ENCODE assay signal across 1 cellular context in the genomic region with DNA sequence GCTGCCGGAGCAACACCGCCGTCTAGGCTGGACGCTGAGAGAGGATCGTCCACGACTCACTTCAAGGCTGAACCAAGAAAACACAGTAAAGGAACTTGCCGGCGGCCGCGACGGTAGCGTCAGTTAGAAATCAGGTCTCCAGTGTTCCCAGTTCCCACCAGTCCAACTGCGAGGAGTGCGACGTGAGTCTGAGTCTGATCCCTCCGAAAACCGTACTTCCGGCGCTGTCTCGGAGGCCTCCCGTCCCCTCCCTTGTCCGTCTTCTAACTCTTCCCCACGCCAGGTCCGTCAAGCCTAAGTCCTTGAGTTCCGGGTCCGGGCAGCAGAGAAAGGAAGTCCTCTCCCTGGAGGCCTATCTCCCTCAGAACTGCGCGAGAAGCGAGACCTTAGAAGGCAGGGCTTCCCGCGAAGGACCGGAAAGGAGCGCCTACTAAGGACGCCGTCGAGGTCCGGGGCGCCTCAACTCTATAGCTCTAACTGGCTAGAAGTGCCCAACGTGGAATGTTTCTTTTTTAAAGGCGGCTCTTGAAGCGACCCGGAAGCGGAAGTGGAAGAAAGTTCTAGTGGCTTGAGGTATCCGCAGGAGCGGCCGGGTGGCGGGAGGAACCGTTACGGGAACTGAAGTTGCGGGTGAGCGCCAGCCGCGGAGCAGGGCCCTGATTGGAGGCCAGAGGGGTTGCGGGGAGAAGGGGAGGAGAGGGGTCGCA.
TF ChIP-seq lines count a peak whose summit lies in the region.

A gene with protein sequence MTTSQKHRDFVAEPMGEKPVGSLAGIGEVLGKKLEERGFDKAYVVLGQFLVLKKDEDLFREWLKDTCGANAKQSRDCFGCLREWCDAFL (plus strand): TSS at position 563 of the 707 bp plus-strand sequence. CDS start 748 bp downstream, outside the sequence.
TSS of gene EIF1AD (minus strand) at position 217 of the 707 bp plus-strand sequence. CDS start 1,768 bp downstream, outside the sequence.

TF ChIP-seq in K562, 482 proteins besides CTCF, POLR2A, EP300 and RAD21 (continued from another document and continues in another):
- TF ChIP-seq CREB3L1 (IDR thresholded peaks at IDR 0.05; ENCODE audit: borderline replicate concordance, low read depth): peak; percentile 98
- TF ChIP-seq GATA2 (CRISPR knock-in tag; IDR thresholded peaks at IDR 0.05): no peak
- no peak for TF ChIP-seq ZNF766 (CRISPR knock-in tag; conservative IDR thresholded peaks at IDR 0.05)
- TF ChIP-seq, protein P1, sequence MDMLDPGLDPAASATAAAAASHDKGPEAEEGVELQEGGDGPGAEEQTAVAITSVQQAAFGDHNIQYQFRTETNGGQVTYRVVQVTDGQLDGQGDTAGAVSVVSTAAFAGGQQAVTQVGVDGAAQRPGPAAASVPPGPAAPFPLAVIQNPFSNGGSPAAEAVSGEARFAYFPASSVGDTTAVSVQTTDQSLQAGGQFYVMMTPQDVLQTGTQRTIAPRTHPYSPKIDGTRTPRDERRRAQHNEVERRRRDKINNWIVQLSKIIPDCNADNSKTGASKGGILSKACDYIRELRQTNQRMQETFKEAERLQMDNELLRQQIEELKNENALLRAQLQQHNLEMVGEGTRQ (CRISPR knock-in tag; IDR thresholded peaks at IDR 0.05): no peak
- TF ChIP-seq BRF1 (IDR thresholded peaks at IDR 0.05; ENCODE audit: borderline replicate concordance, extremely low read depth, insufficient read length): no peak
- 0 out of 2 replicates have a peak, but pooled peaks have one; percentile 58 for TF ChIP-seq JUN (IDR thresholded peaks at IDR 0.05; ENCODE audit: borderline replicate concordance, low read depth, low read length)
- no peak; the same call in 1 of the 2 replicates for TF ChIP-seq JUN (CRISPR knock-in tag; IDR thresholded peaks at IDR 0.05; ENCODE audit: borderline replicate concordance)
- TF ChIP-seq ZNF165 (CRISPR knock-in tag; IDR thresholded peaks at IDR 0.05; ENCODE audit: borderline replicate concordance): peak; percentile 35; the same call in 1 of the 2 replicates
- TF ChIP-seq ZNF280A (IDR thresholded peaks at IDR 0.05; ENCODE audit: low read depth, partially characterized antibody): no peak
- TF ChIP-seq ZNF586 (CRISPR knock-in tag; conservative IDR thresholded peaks at IDR 0.05): no peak
- TF ChIP-seq ZFX (CRISPR knock-in tag; IDR thresholded peaks at IDR 0.05): peak; percentile 97
- TF ChIP-seq MEF2A (IDR thresholded peaks at IDR 0.05; ENCODE audit: control insufficient read depth, low read depth, low read length): no peak
- TF ChIP-seq ZFP30 (CRISPR knock-in tag; IDR thresholded peaks at IDR 0.05; ENCODE audit: borderline replicate concordance): no peak
- TF ChIP-seq SMARCE1 (IDR thresholded peaks at IDR 0.05): no peak; the same call in 1 of the 2 replicates
- no peak for TF ChIP-seq CEBPG (CRISPR knock-in tag; IDR thresholded peaks at IDR 0.05)
- TF ChIP-seq CEBPG (tag; conservative IDR thresholded peaks at IDR 0.05 in 1 of 2, IDR thresholded peaks at IDR 0.05 in 1 of 2): no peak
- TF ChIP-seq ZNF24 (IDR thresholded peaks at IDR 0.05): no peak
- no peak for TF ChIP-seq SMAD1 (IDR thresholded peaks at IDR 0.05; ENCODE audit: low read depth, low read length, partially characterized antibody)
- TF ChIP-seq POLR2H (tag; IDR thresholded peaks at IDR 0.05; ENCODE audit: low read depth): peak; percentile 74
- no peak for TF ChIP-seq MCM2 (IDR thresholded peaks at IDR 0.05; ENCODE audit: low read depth)
- TF ChIP-seq CHAMP1 (IDR thresholded peaks at IDR 0.05): peak; percentile 76
- no peak for TF ChIP-seq COPS2 (conservative IDR thresholded peaks at IDR 0.05)
- TF ChIP-seq, protein P2, sequence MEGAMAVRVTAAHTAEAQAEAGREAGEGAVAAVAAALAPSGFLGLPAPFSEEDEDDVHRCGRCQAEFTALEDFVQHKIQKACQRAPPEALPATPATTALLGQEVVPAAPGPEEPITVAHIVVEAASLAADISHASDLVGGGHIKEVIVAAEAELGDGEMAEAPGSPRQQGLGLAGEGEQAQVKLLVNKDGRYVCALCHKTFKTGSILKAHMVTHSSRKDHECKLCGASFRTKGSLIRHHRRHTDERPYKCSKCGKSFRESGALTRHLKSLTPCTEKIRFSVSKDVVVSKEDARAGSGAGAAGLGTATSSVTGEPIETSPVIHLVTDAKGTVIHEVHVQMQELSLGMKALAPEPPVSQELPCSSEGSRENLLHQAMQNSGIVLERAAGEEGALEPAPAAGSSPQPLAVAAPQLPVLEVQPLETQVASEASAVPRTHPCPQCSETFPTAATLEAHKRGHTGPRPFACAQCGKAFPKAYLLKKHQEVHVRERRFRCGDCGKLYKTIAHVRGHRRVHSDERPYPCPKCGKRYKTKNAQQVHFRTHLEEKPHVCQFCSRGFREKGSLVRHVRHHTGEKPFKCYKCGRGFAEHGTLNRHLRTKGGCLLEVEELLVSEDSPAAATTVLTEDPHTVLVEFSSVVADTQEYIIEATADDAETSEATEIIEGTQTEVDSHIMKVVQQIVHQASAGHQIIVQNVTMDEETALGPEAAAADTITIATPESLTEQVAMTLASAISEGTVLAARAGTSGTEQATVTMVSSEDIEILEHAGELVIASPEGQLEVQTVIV (CRISPR knock-in tag; IDR thresholded peaks at IDR 0.05; ENCODE audit: borderline replicate concordance): no peak
- TF ChIP-seq NONO (IDR thresholded peaks at IDR 0.05; ENCODE audit: low read depth in 2 of 2, low read length in 1 of 2): 0 out of 4 replicates have a peak, but pooled peaks of 1 of the 2 experiments have one; percentile 11
- TF ChIP-seq, protein P3, sequence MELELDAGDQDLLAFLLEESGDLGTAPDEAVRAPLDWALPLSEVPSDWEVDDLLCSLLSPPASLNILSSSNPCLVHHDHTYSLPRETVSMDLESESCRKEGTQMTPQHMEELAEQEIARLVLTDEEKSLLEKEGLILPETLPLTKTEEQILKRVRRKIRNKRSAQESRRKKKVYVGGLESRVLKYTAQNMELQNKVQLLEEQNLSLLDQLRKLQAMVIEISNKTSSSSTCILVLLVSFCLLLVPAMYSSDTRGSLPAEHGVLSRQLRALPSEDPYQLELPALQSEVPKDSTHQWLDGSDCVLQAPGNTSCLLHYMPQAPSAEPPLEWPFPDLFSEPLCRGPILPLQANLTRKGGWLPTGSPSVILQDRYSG (tag; conservative IDR thresholded peaks at IDR 0.05; ENCODE audit: low read depth): peak; percentile 84
- no peak for TF ChIP-seq CBX8 (IDR thresholded peaks at IDR 0.05; ENCODE audit: borderline replicate concordance, extremely low read depth, low read depth, low read length, poor library complexity, severe bottlenecking)
- peak; percentile 99 for TF ChIP-seq ZEB2 (IDR thresholded peaks at IDR 0.05)
- TF ChIP-seq ZNF699 (CRISPR knock-in tag; IDR thresholded peaks at IDR 0.05; ENCODE audit: insufficient replicate concordance): no peak
- peak in 1 of 2 experiments; percentile 98; a peak in 2 of 4 replicates for TF ChIP-seq BCLAF1 (IDR thresholded peaks at IDR 0.05; ENCODE audit: borderline replicate concordance in 1 of 2, control insufficient read depth in 1 of 2, low read depth in 2 of 2, low read length in 1 of 2)
- no peak for TF ChIP-seq MIER1 (IDR thresholded peaks at IDR 0.05; ENCODE audit: low read depth)
- TF ChIP-seq ZNF354B (CRISPR knock-in tag; IDR thresholded peaks at IDR 0.05): no peak
- TF ChIP-seq TEAD1 (CRISPR knock-in tag; IDR thresholded peaks at IDR 0.05): peak; percentile 61 to 82
- TF ChIP-seq RBM14 (IDR thresholded peaks at IDR 0.05; ENCODE audit: borderline replicate concordance, insufficient read depth, low read depth, low read length): no peak
- TF ChIP-seq, protein P4, sequence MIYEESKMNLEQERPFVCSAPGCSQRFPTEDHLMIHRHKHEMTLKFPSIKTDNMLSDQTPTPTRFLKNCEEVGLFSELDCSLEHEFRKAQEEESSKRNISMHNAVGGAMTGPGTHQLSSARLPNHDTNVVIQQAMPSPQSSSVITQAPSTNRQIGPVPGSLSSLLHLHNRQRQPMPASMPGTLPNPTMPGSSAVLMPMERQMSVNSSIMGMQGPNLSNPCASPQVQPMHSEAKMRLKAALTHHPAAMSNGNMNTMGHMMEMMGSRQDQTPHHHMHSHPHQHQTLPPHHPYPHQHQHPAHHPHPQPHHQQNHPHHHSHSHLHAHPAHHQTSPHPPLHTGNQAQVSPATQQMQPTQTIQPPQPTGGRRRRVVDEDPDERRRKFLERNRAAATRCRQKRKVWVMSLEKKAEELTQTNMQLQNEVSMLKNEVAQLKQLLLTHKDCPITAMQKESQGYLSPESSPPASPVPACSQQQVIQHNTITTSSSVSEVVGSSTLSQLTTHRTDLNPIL (CRISPR knock-in tag; IDR thresholded peaks at IDR 0.05): no peak
- no peak for TF ChIP-seq HNRNPUL1 (IDR thresholded peaks at IDR 0.05; ENCODE audit: low read length)
- no peak for TF ChIP-seq ZNF212 (CRISPR knock-in tag; IDR thresholded peaks at IDR 0.05)
- TF ChIP-seq ZNF717 (CRISPR knock-in tag; IDR thresholded peaks at IDR 0.05): no peak
- TF ChIP-seq KDM5B (IDR thresholded peaks at IDR 0.05; ENCODE audit: insufficient replicate concordance, low read depth, low read length): peak; percentile 91
